19 cellular contexts compared by ENCODE assay signal in genomic region chr15:31377030-31377429, GRCh38. TPM values are rescaled to one million over a fixed set of nuclear protein-coding genes. Genes with fewer than 3 reads are reported as not detected.
A peak's percentile ranks its signal among the peaks of the same experiment; 100 is the strongest.
DNase-seq lines count a peak whose midpoint lies in the region; ATAC-seq, FAIRE-seq and TF ChIP-seq lines count a peak whose summit lies in the region.
"Had no signal": no experiment of that assay in that cellular context is flagged by ENCODE, and none has a peak within 500 bp of the region (broad histone marks: within the 10 kb centered on the region; RNA-seq: fewer than 3 reads in every experiment).

No MANE protein-coding gene starts in this region.

- H3K4me1 ChIP-seq in GM12878 (ENCODE audit: control insufficient read depth, insufficient read depth, low read length), result no peaks in the 10 kb centered on the region
- peaks cover 52% of the 10 kb centered on the region for H3K4me1 ChIP-seq in lower lobe of right lung
- H3K4me1 ChIP-seq in thyroid gland, result peaks cover 32 to 74% of the 10 kb centered on the region in 2 donors

- no peaks in the 10 kb centered on the region for H3K27me3 Mint-ChIP-seq in activated T-cell treated with anti-CD3 and anti-CD28 coated beads, Interleukin-2, amount 50 U/mL, for 24 hours
- H3K27me3 Mint-ChIP-seq in activated T-cell treated with anti-CD3 and anti-CD28 coated beads, Interleukin-2, amount 50 U/mL, for 72 hours (ENCODE audit: low read depth), result no peaks in the 10 kb centered on the region
- H3K27me3 Mint-ChIP-seq in activated naive CD4-positive, alpha-beta T cell treated with anti-CD3 and anti-CD28 coated beads, Interleukin-2, amount 10 ng/mL, durations not matched to agents 7 days and 5 days, result no peaks in the 10 kb centered on the region
- H3K27me3 Mint-ChIP-seq: dendritic cell treated with granulocyte-macrophage colony-stimulating factor and Interleukin-4, amounts not matched to agents 40 ng/mL and 50 ng/mL, for 4 days; stimulated activated naive B cell treated with anti-CD40 and anti-IgM and Interleukin-4, amounts not matched to agents 10 μg/mL and 1 μg/mL and 100 μg/mL, for 72 hours had no signal

- no peak for TF ChIP-seq EP300 in GM12878 (IDR thresholded peaks at IDR 0.05; ENCODE audit: borderline replicate concordance in 1 of 2, control insufficient read depth in 1 of 2, low read depth in 2 of 2, low read length in 2 of 2)

- H3K9me3 ChIP-seq in GM12878 (replicated peaks; ENCODE audit: control insufficient read depth, insufficient read depth, low read length), result no peaks in the 10 kb centered on the region
- no peaks in the 10 kb centered on the region for H3K9me3 ChIP-seq in lower lobe of right lung
- no peaks in the 10 kb centered on the region for H3K9me3 ChIP-seq in thyroid gland

- peak; percentile 64 for TF ChIP-seq POLR2A in GM12878 (IDR thresholded peaks at IDR 0.05; ENCODE audit: low read depth, low read length)
- peak in 1 of 2 donors; percentile 41 for TF ChIP-seq POLR2A in thyroid gland (IDR thresholded peaks at IDR 0.05)

- no peaks in the 10 kb centered on the region; the same call in 1 of the 2 replicates for H4K20me1 ChIP-seq in GM12878 (ENCODE audit: control insufficient read depth, insufficient read depth)

- H2AFZ ChIP-seq in GM12878 (ENCODE audit: control insufficient read depth, low read depth, low read length), result no peak overlapping the region

- no peak overlapping the region for H3K4me2 ChIP-seq in GM12878 (ENCODE audit: control insufficient read depth, insufficient read depth)

- H3K27me3 ChIP-seq in GM12878 (replicated peaks in 1 of 2; ENCODE audit: control insufficient read depth in 2 of 2, insufficient read depth in 2 of 2, low read length in 1 of 2) (no peaks in the 10 kb centered on the region), lower lobe of right lung (ENCODE audit: low read depth) (no peaks in the 10 kb centered on the region), thyroid gland (no peaks in the 10 kb centered on the region)
- H3K27me3 ChIP-seq: BLaER1 treated with 17β-estradiol and CSF1 and Interleukin-3, amounts not matched to agents 10 nM and 100 nM had no signal

- CTCF ChIA-PET in GM12878 (lab: Yijun Ruan, JAX), result interaction anchor here (1.2 to 2.4 kb wide), 2 partner anchors 11 to 58 kb away, joined by 5 to 6 read pairs; no protein-coding TSS in a partner anchor
- CTCF ChIA-PET in activated naive CD4-positive, alpha-beta T cell treated with anti-CD3 and anti-CD28 coated beads, Interleukin-2, amount 10 ng/mL, durations not matched to agents 7 days and 5 days (lab: Charles Lee), result interaction anchor here (1.0 kb wide), 3 partner anchors 11 to 248 kb away, joined by 3 to 4 read pairs (median 4); no protein-coding TSS in a partner anchor

- FAIRE-seq in GM12878 (lab: Jason Lieb, UNC), result no peak
- no peak for FAIRE-seq in GM19239 (lab: Jason Lieb, UNC)
- FAIRE-seq: A204.1, islet of Langerhans had no signal

- in situ Hi-C loops in GM12878 (cut with MboI), result no loop called here

- no peak for TF ChIP-seq CTCF in GM12878 (IDR thresholded peaks at IDR 0.05 in 2 of 3, conservative IDR thresholded peaks at IDR 0.05 in 1 of 3; ENCODE audit: control insufficient read depth in 2 of 3, extremely low read depth in 1 of 3, insufficient read depth in 1 of 3, low read depth in 3 of 3, low read length in 3 of 3)
- TF ChIP-seq CTCF in lower lobe of right lung (IDR thresholded peaks at IDR 0.05), result no peak
- peak in 1 of 6 experiments; percentile 10 for TF ChIP-seq CTCF in thyroid gland (IDR thresholded peaks at IDR 0.05)

- intact Hi-C loops in GM12878 (cut with micrococcal nuclease; ENCODE audit: unreplicated experiment), result no loop called here
- intact Hi-C loops in lower lobe of right lung (cut with DNase I), result no loop called here
- intact Hi-C loops in thyroid gland (cut with DNase I), result no loop called here

- peak overlapping the region; percentile 69 for H3K27ac Mint-ChIP-seq in activated T-cell treated with anti-CD3 and anti-CD28 coated beads, Interleukin-2, amount 50 U/mL, for 24 hours
- no peak overlapping the region for H3K27ac Mint-ChIP-seq in activated T-cell treated with anti-CD3 and anti-CD28 coated beads, Interleukin-2, amount 50 U/mL, for 72 hours
- no peak overlapping the region for H3K27ac Mint-ChIP-seq in activated naive CD4-positive, alpha-beta T cell treated with anti-CD3 and anti-CD28 coated beads, Interleukin-2, amount 10 ng/mL, durations not matched to agents 7 days and 5 days
- H3K27ac Mint-ChIP-seq: dendritic cell treated with granulocyte-macrophage colony-stimulating factor and Interleukin-4, amounts not matched to agents 40 ng/mL and 50 ng/mL, for 4 days had no signal

- H3K4me3 Mint-ChIP-seq in activated T-cell treated with anti-CD3 and anti-CD28 coated beads, Interleukin-2, amount 50 U/mL, for 24 hours, result no peak overlapping the region
- no peak overlapping the region for H3K4me3 Mint-ChIP-seq in activated T-cell treated with anti-CD3 and anti-CD28 coated beads, Interleukin-2, amount 50 U/mL, for 72 hours
- no peak overlapping the region for H3K4me3 Mint-ChIP-seq in activated naive CD4-positive, alpha-beta T cell treated with anti-CD3 and anti-CD28 coated beads, Interleukin-2, amount 10 ng/mL, durations not matched to agents 7 days and 5 days
- H3K4me3 Mint-ChIP-seq: dendritic cell treated with granulocyte-macrophage colony-stimulating factor and Interleukin-4, amounts not matched to agents 40 ng/mL and 50 ng/mL, for 4 days; stimulated activated naive B cell treated with anti-CD40 and anti-IgM and Interleukin-4, amounts not matched to agents 10 μg/mL and 1 μg/mL and 100 μg/mL, for 72 hours had no signal

- H3K79me2 ChIP-seq in GM12878 (ENCODE audit: control insufficient read depth, insufficient read depth, low read length), result peaks cover 2% of the 10 kb centered on the region; the same call in 1 of the 2 replicates

- H3K4me3 ChIP-seq in GM12878 (no peak overlapping the region), lower lobe of right lung (no peak overlapping the region), thyroid gland (replicated peaks in 1 of 3) (no peak overlapping the region)
- H3K4me3 ChIP-seq: BLaER1 treated with 17β-estradiol and CSF1 and Interleukin-3, amounts not matched to agents 10 nM and 100 nM had no signal

- no peak for TF ChIP-seq RAD21 in GM12878 (IDR thresholded peaks at IDR 0.05; ENCODE audit: insufficient read depth, low read depth, low read length)

- ATAC-seq in activated T-cell treated with anti-CD3 and anti-CD28 coated beads, Interleukin-2, amount 50 U/mL, for 72 hours (replicated peaks in 1 of 2), result no peak
- ATAC-seq in GM12878, result no peak
- peak; percentile 74 to 80 for ATAC-seq in lower lobe of right lung
- ATAC-seq: stimulated activated naive B cell treated with anti-CD40 and anti-IgM and Interleukin-4, amounts not matched to agents 10 μg/mL and 1 μg/mL and 100 μg/mL, for 72 hours had no signal

- peaks cover 67% of the 10 kb centered on the region for H3K4me1 Mint-ChIP-seq in activated T-cell treated with anti-CD3 and anti-CD28 coated beads, Interleukin-2, amount 50 U/mL, for 24 hours (ENCODE audit: low read depth)
- H3K4me1 Mint-ChIP-seq in activated T-cell treated with anti-CD3 and anti-CD28 coated beads, Interleukin-2, amount 50 U/mL, for 72 hours (ENCODE audit: low read depth), result peaks cover 50% of the 10 kb centered on the region
- H3K4me1 Mint-ChIP-seq in activated naive CD4-positive, alpha-beta T cell treated with anti-CD3 and anti-CD28 coated beads, Interleukin-2, amount 10 ng/mL, durations not matched to agents 7 days and 5 days, result peaks cover 62% of the 10 kb centered on the region

- DNase-seq in activated T-cell treated with anti-CD3 and anti-CD28 coated beads, Interleukin-2, amount 50 U/mL, for 24 hours, result no peak
- no peak for DNase-seq in activated T-cell treated with anti-CD3 and anti-CD28 coated beads, Interleukin-2, amount 50 U/mL, for 72 hours
- DNase-seq in GM12878 (ENCODE audit: low read depth, low spot score) (no peak), lower lobe of right lung (peak; percentile 79), thyroid gland (peak; percentile 84 to 89), GM19239 (ENCODE audit: insufficient read length, low spot score) (no peak), NCI-H526 treated with DMSO at 0.1 percent for 48 hours (lab: John Stamatoyannopoulos, UW) (no peak)
- no peak for DNase-seq in activated naive CD4-positive, alpha-beta T cell treated with anti-CD3 and anti-CD28 coated beads, Interleukin-2, amount 10 ng/mL, durations not matched to agents 7 days and 5 days
- DNase-seq: activated CD8-positive, alpha-beta memory T cell treated with anti-CD3 and anti-CD28 coated beads, Interleukin-2, amount 50 U/mL, for 4 hours; glutamatergic neuron; NCI-H1105; NCI-H2171 treated with DMSO at 0.1 percent for 48 hours; SHP77 treated with DMSO at 0.1 percent for 48 hours; stimulated activated naive B cell treated with anti-CD40 and anti-IgM and Interleukin-4, amounts not matched to agents 10 μg/mL and 1 μg/mL and 100 μg/mL, for 72 hours had no signal

- no peak overlapping the region for H3K9ac ChIP-seq in GM12878 (ENCODE audit: control insufficient read depth, insufficient read depth, low read length)
- H3K9ac ChIP-seq: BLaER1 treated with 17β-estradiol and CSF1 and Interleukin-3, amounts not matched to agents 10 nM and 100 nM had no signal

- H3K9me3 Mint-ChIP-seq in activated T-cell treated with anti-CD3 and anti-CD28 coated beads, Interleukin-2, amount 50 U/mL, for 24 hours, result no peaks in the 10 kb centered on the region
- H3K9me3 Mint-ChIP-seq in activated T-cell treated with anti-CD3 and anti-CD28 coated beads, Interleukin-2, amount 50 U/mL, for 72 hours, result no peaks in the 10 kb centered on the region
- no peaks in the 10 kb centered on the region for H3K9me3 Mint-ChIP-seq in activated naive CD4-positive, alpha-beta T cell treated with anti-CD3 and anti-CD28 coated beads, Interleukin-2, amount 10 ng/mL, durations not matched to agents 7 days and 5 days
- H3K9me3 Mint-ChIP-seq: dendritic cell treated with granulocyte-macrophage colony-stimulating factor and Interleukin-4, amounts not matched to agents 40 ng/mL and 50 ng/mL, for 4 days had no signal

- RAD21 ChIA-PET in GM12878 (lab: Charles Lee; ENCODE audit: unreplicated experiment), result interaction anchor here (1.1 to 1.3 kb wide), 2 partner anchors 96 to 111 kb away, joined by 3 read pairs; no protein-coding TSS in a partner anchor

- POLR2A ChIA-PET in GM12878 (lab: Charles Lee), result no interaction called here

- no peak overlapping the region for H3K27ac ChIP-seq in GM12878 (ENCODE audit: control insufficient read depth, insufficient read depth)
- H3K27ac ChIP-seq in lower lobe of right lung, result no peak overlapping the region
- H3K27ac ChIP-seq in thyroid gland, result peak overlapping the region; percentile 9 to 49 (median 48)
- H3K27ac ChIP-seq: BLaER1 treated with 17β-estradiol and CSF1 and Interleukin-3, amounts not matched to agents 10 nM and 100 nM; HL-60 had no signal

- 80% methylated on average over 9 of the region's 9 CpGs for WGBS in GM12878 (ENCODE audit: insufficient coverage, insufficient replicate concordance, low lambda C conversion rate, missing lambda C conversion rate)
- WGBS in thyroid gland, 2 donors, result 24 to 49% methylated on average over 5 to 6 of the region's 9 CpGs

- no TSS peak for BruUV-seq in GM12878 (replicated peaks; lab: Mats Ljungman, UMichigan)

- SMC1A ChIA-PET in GM12878 (lab: Charles Lee; ENCODE audit: uncharacterized antibody, unreplicated experiment), result no interaction called here

- peaks cover 91% of the 10 kb centered on the region for H3K36me3 Mint-ChIP-seq in activated T-cell treated with anti-CD3 and anti-CD28 coated beads, Interleukin-2, amount 50 U/mL, for 24 hours (ENCODE audit: low read depth)
- peaks cover 9 to 28% of the 10 kb centered on the region in 2 donors for H3K36me3 Mint-ChIP-seq in activated T-cell treated with anti-CD3 and anti-CD28 coated beads, Interleukin-2, amount 50 U/mL, for 72 hours (ENCODE audit: insufficient read depth in 2 of 2)
- peaks cover 79% of the 10 kb centered on the region for H3K36me3 Mint-ChIP-seq in activated naive CD4-positive, alpha-beta T cell treated with anti-CD3 and anti-CD28 coated beads, Interleukin-2, amount 10 ng/mL, durations not matched to agents 7 days and 5 days

- H3K36me3 ChIP-seq in GM12878 (ENCODE audit: control insufficient read depth in 2 of 2, insufficient read depth in 2 of 2, low read length in 1 of 2) (peaks cover 35 to 47% of the 10 kb centered on the region in 2 experiments), lower lobe of right lung (peaks cover 87% of the 10 kb centered on the region), thyroid gland (peaks cover 23 to 32% of the 10 kb centered on the region in 2 donors)

RNA-seq across cellular contexts. Expression of gene KLF13, which starts 50.4 kb away (rescaled TPM):
- 100 to 1,000 TPM; 260 to 273 TPM for total RNA-seq in activated T-cell treated with anti-CD3 and anti-CD28 coated beads, Interleukin-2, amount 50 U/mL, for 72 hours
- 47.3 and 48.6 TPM in 2 replicates for total RNA-seq in GM12878 (2013; cell fraction: nucleolus; rRNA removed)
- total RNA-seq in GM12878 (2014; rRNA removed) (49.3 and 51.8 TPM in 2 replicates), GM12878 (2014; rRNA removed; fragmentation: Illumina TruSeq; extraction: Trizol) (64.7 and 65.1 TPM in 2 replicates), GM12878 (2021) (109 and 112 TPM in 2 replicates), lower lobe of right lung (178 TPM), thyroid gland (100 to 1,000 TPM in 2 of 4 donors, 10 to 100 TPM in 2; 84.0 to 117 (median 97.6) TPM)
- polyA plus RNA-seq in GM12878 (2011; ENCODE audit: low read depth), result 21.1 TPM
- polyA plus RNA-seq in GM12878 (2011; rRNA removed) (71.9 and 72.0 TPM in 2 replicates), GM12878 (2014; fragmentation: Illumina TruSeq; extraction: Trizol) (42.3 and 48.2 TPM in 2 replicates), GM12878 (2014; fragmentation: Nextera tagmentation; extraction: Ambion mirVana) (10 to 100 TPM; 31.1 to 63.1 TPM), GM12878 (2014; rRNA removed) (51.0 and 52.4 TPM in 2 replicates), GM12878 (2016; fragmentation: Nextera tagmentation; extraction: Ambion mirVana) (10 to 100 TPM; 20.3 to 24.4 TPM)
- polyA plus RNA-seq in GM12878 (2011; cell fraction: cytosol; rRNA removed), result 40.2 and 46.9 TPM in 2 replicates
- 35.3 and 41.2 TPM in 2 replicates for polyA plus RNA-seq in GM12878 (2011; cell fraction: nucleus; rRNA removed)
- 50.2 and 70.7 TPM in 2 replicates for polyA plus RNA-seq in GM12878 (2012)
- polyA minus RNA-seq in GM12878 (2011; rRNA and poly(A)+ RNA removed), result 55.7 and 58.5 TPM in 2 replicates
- polyA minus RNA-seq in GM12878 (2011; cell fraction: cytosol; rRNA and poly(A)+ RNA removed), result 23.3 and 37.1 TPM in 2 replicates
- 10.3 and 17.7 TPM in 2 replicates for polyA minus RNA-seq in GM12878 (2011; cell fraction: nucleus; rRNA and poly(A)+ RNA removed)

Comparison
In these comparisons a context has a peak if more than half of its experiments do, and no peak if none do; other contexts are left out.
1. DNase-seq: peak in lower lobe of right lung (single experiment) and thyroid gland (2 of 2); none in activated T-cell treated with anti-CD3 and anti-CD28 coated beads, Interleukin-2, amount 50 U/mL, for 24 hours (single experiment), activated T-cell treated with anti-CD3 and anti-CD28 coated beads, Interleukin-2, amount 50 U/mL, for 72 hours (0 of 2), GM12878 (single experiment), GM19239 (single experiment), NCI-H526 treated with DMSO at 0.1 percent for 48 hours (single experiment) and activated naive CD4-positive, alpha-beta T cell treated with anti-CD3 and anti-CD28 coated beads, Interleukin-2, amount 10 ng/mL, durations not matched to agents 7 days and 5 days (single experiment).
2. ATAC-seq: peak in lower lobe of right lung (2 of 2); none in activated T-cell treated with anti-CD3 and anti-CD28 coated beads, Interleukin-2, amount 50 U/mL, for 72 hours (0 of 2) and GM12878 (single experiment).
3. H3K27ac ChIP-seq: peak in thyroid gland (3 of 3); none in GM12878 (single experiment) and lower lobe of right lung (single experiment).